Comparison of ENCODE assay signal across 1 cellular context in the genomic region with DNA sequence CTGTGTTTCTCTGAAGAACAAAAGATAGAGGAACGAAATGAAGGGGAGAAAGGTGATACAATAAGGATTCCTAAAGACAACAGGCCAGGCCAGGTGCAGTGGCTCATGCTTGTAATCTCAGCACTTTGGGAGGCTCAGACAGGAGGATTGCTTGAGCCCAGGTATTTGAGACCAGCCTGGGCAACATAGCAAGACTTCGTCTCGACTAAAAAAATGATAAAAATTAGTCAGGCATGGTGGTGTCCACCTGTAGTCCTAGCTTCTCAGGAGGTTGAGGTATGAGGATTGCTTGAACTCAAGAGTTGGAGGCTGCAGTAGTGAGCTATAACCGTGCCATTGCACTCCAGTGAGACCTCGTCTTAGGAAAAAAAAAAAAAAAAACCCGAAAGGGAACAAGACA.
TF ChIP-seq lines count a peak whose summit lies in the region.

No MANE protein-coding gene starts in this region.

TF ChIP-seq in WTC11, 78 proteins besides CTCF, POLR2A, EP300 and RAD21 (continued from another document):
- TF ChIP-seq, protein P1, sequence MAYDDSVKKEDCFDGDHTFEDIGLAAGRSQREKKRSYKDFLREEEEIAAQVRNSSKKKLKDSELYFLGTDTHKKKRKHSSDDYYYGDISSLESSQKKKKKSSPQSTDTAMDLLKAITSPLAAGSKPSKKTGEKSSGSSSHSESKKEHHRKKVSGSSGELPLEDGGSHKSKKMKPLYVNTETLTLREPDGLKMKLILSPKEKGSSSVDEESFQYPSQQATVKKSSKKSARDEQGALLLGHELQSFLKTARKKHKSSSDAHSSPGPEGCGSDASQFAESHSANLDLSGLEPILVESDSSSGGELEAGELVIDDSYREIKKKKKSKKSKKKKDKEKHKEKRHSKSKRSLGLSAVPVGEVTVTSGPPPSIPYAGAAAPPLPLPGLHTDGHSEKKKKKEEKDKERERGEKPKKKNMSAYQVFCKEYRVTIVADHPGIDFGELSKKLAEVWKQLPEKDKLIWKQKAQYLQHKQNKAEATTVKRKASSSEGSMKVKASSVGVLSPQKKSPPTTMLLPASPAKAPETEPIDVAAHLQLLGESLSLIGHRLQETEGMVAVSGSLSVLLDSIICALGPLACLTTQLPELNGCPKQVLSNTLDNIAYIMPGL (CRISPR knock-in tag; IDR thresholded peaks at IDR 0.05), result no peak
- TF ChIP-seq ELF4 (CRISPR knock-in tag; IDR thresholded peaks at IDR 0.05; ENCODE audit: low read depth) (no peak), JAZF1 (CRISPR knock-in tag; IDR thresholded peaks at IDR 0.05) (no peak), JUN (CRISPR knock-in tag; IDR thresholded peaks at IDR 0.05) (no peak)
- TF ChIP-seq, protein P2, sequence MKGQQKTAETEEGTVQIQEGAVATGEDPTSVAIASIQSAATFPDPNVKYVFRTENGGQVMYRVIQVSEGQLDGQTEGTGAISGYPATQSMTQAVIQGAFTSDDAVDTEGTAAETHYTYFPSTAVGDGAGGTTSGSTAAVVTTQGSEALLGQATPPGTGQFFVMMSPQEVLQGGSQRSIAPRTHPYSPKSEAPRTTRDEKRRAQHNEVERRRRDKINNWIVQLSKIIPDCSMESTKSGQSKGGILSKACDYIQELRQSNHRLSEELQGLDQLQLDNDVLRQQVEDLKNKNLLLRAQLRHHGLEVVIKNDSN (CRISPR knock-in tag; IDR thresholded peaks at IDR 0.05), result no peak
